Comparison of ENCODE assay signal across 8 cellular contexts in the genomic region with DNA sequence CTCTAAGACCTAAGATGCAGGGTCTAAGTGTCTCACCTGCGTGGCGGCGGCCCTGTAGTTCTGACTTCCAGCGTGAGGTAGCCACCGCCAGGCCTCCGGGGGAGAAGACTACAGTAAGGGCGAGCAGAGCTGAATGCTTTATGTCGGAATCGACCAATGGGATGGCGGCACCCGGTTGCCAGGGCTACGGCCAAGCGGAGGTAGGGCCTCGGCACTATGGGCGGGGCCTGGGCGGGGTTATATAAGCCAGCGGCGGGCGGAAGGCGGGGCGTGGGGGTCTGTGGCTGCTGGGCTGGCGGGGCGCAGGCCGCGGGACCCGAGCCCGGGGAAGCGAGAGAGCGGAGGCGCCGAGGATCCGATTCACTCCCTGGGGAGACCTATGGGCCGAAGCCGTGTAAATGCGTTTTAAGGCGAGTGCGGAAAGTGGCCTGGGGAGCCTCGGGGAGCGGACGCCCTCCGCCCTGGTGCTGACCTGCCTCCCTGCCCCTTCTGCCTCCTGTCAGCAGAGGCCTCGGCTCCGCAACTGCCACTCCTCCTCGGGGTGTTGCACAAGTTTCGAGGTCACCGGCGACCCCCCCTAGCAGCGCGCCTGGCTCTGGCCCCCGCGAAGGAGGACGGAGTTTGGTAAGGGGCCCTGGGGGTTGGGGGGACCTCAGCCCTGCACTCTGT. TPM values are rescaled to one million over a fixed set of nuclear protein-coding genes. Genes with fewer than 3 reads are reported as not detected.
DNase-seq lines count a peak whose midpoint lies in the region; ATAC-seq and TF ChIP-seq lines count a peak whose summit lies in the region.

Gene AZIN2, plus strand, starts transcription at position 269 of the 669 bp plus-strand sequence. CDS start 1,097 bp downstream, outside the sequence.

- POLR2A ChIA-PET in IMR-90 (lab: Charles Lee; ENCODE audit: unreplicated experiment) = interaction anchor here (1.0 kb wide), 1 partner anchor 24 kb away, joined by 7 read pairs; no protein-coding TSS in a partner anchor
- POLR2A ChIA-PET in OCI-LY7 (lab: Charles Lee) = interaction anchor here (0.8 kb wide), 1 partner anchor 155 kb away, joined by 3 read pairs; no protein-coding TSS in a partner anchor

- H3K9me1 ChIP-seq in IMR-90 (ENCODE audit: insufficient read depth, low read length) = no peaks in the 10 kb centered on the region

- intact Hi-C loops in IMR-90 (cut with micrococcal nuclease) = loop anchor here (10.0 kb wide), 1 partner anchor 256 kb away; no protein-coding TSS in a partner anchor
- intact Hi-C loops in OCI-LY7 (cut with micrococcal nuclease; ENCODE audit: unreplicated experiment) = no loop called here
- intact Hi-C loops in esophagus muscularis mucosa (cut with DNase I) = loop anchor here (10.0 kb wide), 2 partner anchors 206 to 366 kb away; partner anchors contain the start of gene FNDC5

- dilution Hi-C loops in IMR-90 (cut with HindIII; ENCODE audit: low sequenced_read_pairs, unreplicated experiment) = no loop called here

- no peak within 1 kb of the TSS for H3K56ac ChIP-seq in IMR-90 (ENCODE audit: extremely low read depth, insufficient read depth, low read length)

- in situ Hi-C loops in IMR-90 (cut with MboI; ENCODE audit: low sequenced_read_pairs) = loop anchor here (25.0 kb wide), 1 partner anchor 531 kb away; no protein-coding TSS in a partner anchor

- H3K4me3 ChIP-seq in IMR-90 (ENCODE audit: insufficient read depth, low read depth, low read length) (peak within 1 kb of the TSS; percentile 89), OCI-LY7 (ENCODE audit: low read depth, low read length, poor library complexity, severe bottlenecking) (peak within 1 kb of the TSS; percentile 64), esophagus muscularis mucosa (peak within 1 kb of the TSS; percentile 70 to 86 (median 76)), muscle layer of colon (ENCODE audit: low read depth in 1 of 2, low read length in 2 of 2) (peak within 1 kb of the TSS; percentile 70 to 76)

- H2AFZ ChIP-seq in IMR-90 (replicated peaks; ENCODE audit: low read length, poor library complexity) (peak within 1 kb of the TSS; percentile 97), OCI-LY7 (ENCODE audit: low read length) (peak within 1 kb of the TSS; percentile 87)

- 0% methylated on average over 7 of the region's 52 CpGs; no CpG with 5 or more reads in 1 of the 2 experiments for WGBS in IMR-90 (ENCODE audit: extremely low coverage in 2 of 2, insufficient read length in 1 of 2), 2 experiments
- WGBS in esophagus muscularis mucosa = no CpG with 5 or more reads among the region's 52 CpGs

- TF ChIP-seq CTCF in IMR-90 (conservative IDR thresholded peaks at IDR 0.05; ENCODE audit: low read depth, low read length) (no peak), OCI-LY7 (conservative IDR thresholded peaks at IDR 0.05; ENCODE audit: low read length) (no peak), esophagus muscularis mucosa (IDR thresholded peaks at IDR 0.05) (no peak)

- H3K14ac ChIP-seq in IMR-90 (replicated peaks; ENCODE audit: low read depth, low read length) = peak within 1 kb of the TSS; percentile 98

- H3K79me2 ChIP-seq in OCI-LY7 (ENCODE audit: insufficient read depth, low read depth, low read length) = no peaks in the 10 kb centered on the region

- CTCF ChIA-PET in IMR-90 (lab: Yijun Ruan, JAX) (no interaction called here), OCI-LY7 (lab: Charles Lee; ENCODE audit: unreplicated experiment) (interaction anchor here (0.5 kb wide), 1 partner anchor 149 kb away, joined by 10 read pairs; no protein-coding TSS in a partner anchor)

- peak within 1 kb of the TSS; percentile 99 for H3K4me2 ChIP-seq in IMR-90 (ENCODE audit: low read depth, low read length)
- peak within 1 kb of the TSS; percentile 76 for H3K4me2 ChIP-seq in OCI-LY7 (ENCODE audit: low read length)

- TF ChIP-seq EP300 in esophagus muscularis mucosa (IDR thresholded peaks at IDR 0.05) = no peak

- H3K9ac ChIP-seq in IMR-90 (ENCODE audit: low read depth, low read length) (peak within 1 kb of the TSS; percentile 93), muscle layer of colon (ENCODE audit: low read length) (peak within 1 kb of the TSS; percentile 14)

- no peak for TF ChIP-seq RAD21 in IMR-90 (IDR thresholded peaks at IDR 0.05; ENCODE audit: low read length)

- no peaks in the 10 kb centered on the region; the same call in none of the 2 replicates for H3K4me1 ChIP-seq in IMR-90 (ENCODE audit: control insufficient read depth, insufficient read depth, low read length)
- peaks cover 11% of the 10 kb centered on the region for H3K4me1 ChIP-seq in OCI-LY7 (ENCODE audit: insufficient read depth, low read length, poor library complexity, severe bottlenecking)
- peaks cover 14 to 24% (median 22%) of the 10 kb centered on the region in 4 donors for H3K4me1 ChIP-seq in esophagus muscularis mucosa
- H3K4me1 ChIP-seq in muscle layer of colon (ENCODE audit: insufficient read depth, low read length) = peaks cover 16% of the 10 kb centered on the region

- H2AK9ac ChIP-seq in IMR-90 (replicated peaks; ENCODE audit: low read depth, low read length, poor library complexity) = peak within 1 kb of the TSS; percentile 84

- peak within 1 kb of the TSS; percentile 97 for H4K5ac ChIP-seq in IMR-90 (ENCODE audit: low read depth, low read length)

- H3K23ac ChIP-seq in IMR-90 (ENCODE audit: low read depth, low read length) = peak within 1 kb of the TSS; percentile 82

- no peak within 1 kb of the TSS; the same call in 2 of the 3 replicates for H2BK15ac ChIP-seq in IMR-90 (ENCODE audit: low read depth, low read length)

- DNase-seq in DMS 273 (lab: John Stamatoyannopoulos, UW; ENCODE audit: unreplicated experiment) = peak; percentile 97
- peak; percentile 92 for DNase-seq in IMR-90
- DNase-seq in OCI-LY7 (ENCODE audit: low spot score) = peak; percentile 94
- peak; percentile 97 to 98 for DNase-seq in activated T-cell treated with anti-CD3 and anti-CD28 coated beads, Interleukin-2, amount 50 U/mL, for 48 hours
- DNase-seq in esophagus muscularis mucosa (ENCODE audit: extremely low spot score) = peak; percentile 99
- DNase-seq in stimulated activated CD8-positive, alpha-beta memory T cell treated with anti-CD3 and anti-CD28 coated beads, Interleukin-4, amount 100 ng/mL, for 48 hours = peak; percentile 99

- peak within 1 kb of the TSS; percentile 58 to 93 for H4K8ac ChIP-seq in IMR-90 (ENCODE audit: low read depth in 2 of 2, low read length in 2 of 2)

- BruUV-seq in IMR-90 (replicated peaks; lab: Mats Ljungman, UMichigan) = no TSS peak
- no TSS peak for BruUV-seq in OCI-LY7 (replicated peaks; lab: Mats Ljungman, UMichigan)

- no peak within 1 kb of the TSS for H2BK20ac ChIP-seq in IMR-90 (ENCODE audit: low read depth, low read length)

- peak within 1 kb of the TSS; percentile 47; the same call in 1 of the 2 replicates for H2AK5ac ChIP-seq in IMR-90 (ENCODE audit: low read depth, low read length)

- H3K27ac ChIP-seq in IMR-90 (ENCODE audit: insufficient read depth, low read length) (peak within 1 kb of the TSS; percentile 78), OCI-LY7 (ENCODE audit: low read depth, low read length, poor library complexity, severe bottlenecking) (no peak within 1 kb of the TSS), esophagus muscularis mucosa (replicated peaks in 1 of 4) (peak within 1 kb of the TSS; percentile 23 to 57 (median 48)), muscle layer of colon (ENCODE audit: low read depth, low read length) (peak within 1 kb of the TSS; percentile 49)

- H3K27me3 ChIP-seq in IMR-90 (ENCODE audit: control insufficient read depth, insufficient read depth, low read length) (no peaks in the 10 kb centered on the region), esophagus muscularis mucosa (no peaks in the 10 kb centered on the region), muscle layer of colon (ENCODE audit: control insufficient read depth in 1 of 2, insufficient read depth in 2 of 2, low read length in 2 of 2) (no peaks in the 10 kb centered on the region)

- H4K20me1 ChIP-seq in IMR-90 (ENCODE audit: insufficient read depth, low read length) (0 out of 2 replicates have a peak, but pooled peaks cover 3% of the 10 kb centered on the region), OCI-LY7 (ENCODE audit: insufficient read depth, low read length) (no peaks in the 10 kb centered on the region)

- peak within 1 kb of the TSS; percentile 49; the same call in 1 of the 2 replicates for H2BK120ac ChIP-seq in IMR-90 (ENCODE audit: low read depth, low read length)

- TF ChIP-seq POLR2A in IMR-90 (IDR thresholded peaks at IDR 0.05; ENCODE audit: low read depth, low read length) (peak; percentile 83), esophagus muscularis mucosa (IDR thresholded peaks at IDR 0.05; ENCODE audit: low read depth) (peak; percentile 26)

- H3K9me3 ChIP-seq in IMR-90 (ENCODE audit: control insufficient read depth, insufficient read depth, low read length) = no peaks in the 10 kb centered on the region
- H3K9me3 ChIP-seq in OCI-LY7 (ENCODE audit: low read length) = no peaks in the 10 kb centered on the region
- H3K9me3 ChIP-seq in esophagus muscularis mucosa = no peaks in the 10 kb centered on the region
- no peaks in the 10 kb centered on the region for H3K9me3 ChIP-seq in muscle layer of colon (ENCODE audit: low read length)

- peak within 1 kb of the TSS; percentile 84 for H3K4ac ChIP-seq in IMR-90 (ENCODE audit: low read depth, low read length)

- H3K36me3 ChIP-seq in IMR-90 (ENCODE audit: control insufficient read depth, insufficient read depth, low read length) = no peaks in the 10 kb centered on the region
- H3K36me3 ChIP-seq in OCI-LY7 (ENCODE audit: insufficient read depth, low read length) = no peaks in the 10 kb centered on the region
- H3K36me3 ChIP-seq in esophagus muscularis mucosa = no peaks in the 10 kb centered on the region
- H3K36me3 ChIP-seq in muscle layer of colon (ENCODE audit: insufficient read depth, low read length) = no peaks in the 10 kb centered on the region

- no peaks in the 10 kb centered on the region for H3K9me2 ChIP-seq in OCI-LY7 (ENCODE audit: insufficient read depth, low read length)

- peaks cover 5 to 17% of the 10 kb centered on the region in 2 experiments; a peak in 2 of 4 replicates for H3K79me1 ChIP-seq in IMR-90 (ENCODE audit: low read depth in 1 of 2, low read length in 2 of 2)

- no peak within 1 kb of the TSS for H4K91ac ChIP-seq in IMR-90 (ENCODE audit: insufficient read depth, low read depth, low read length)

- peak within 1 kb of the TSS; percentile 90 for H3K18ac ChIP-seq in IMR-90 (ENCODE audit: low read depth, low read length)

- peak; percentile 98 for ATAC-seq in GM21529 (IDR thresholded peaks at IDR 0.05; ENCODE audit: unreplicated experiment)
- peak; percentile 97 for ATAC-seq in IMR-90 (ENCODE audit: low read depth)

- peak within 1 kb of the TSS; percentile 55 for H2BK5ac ChIP-seq in IMR-90 (ENCODE audit: low read depth, low read length, poor library complexity, severe bottlenecking)

TF ChIP-seq in IMR-90, 13 proteins besides CTCF, POLR2A, EP300 and RAD21 (continues in another document):
- TF ChIP-seq MAZ (IDR thresholded peaks at IDR 0.05; ENCODE audit: borderline replicate concordance, low read depth, low read length) = peak; percentile 47; the same call in 1 of the 2 replicates

RNA-seq across cellular contexts. Expression of gene AZIN2, which starts in this region (rescaled TPM):
- total RNA-seq in IMR-90 (2012; rRNA removed) (2.2 and 4.7 TPM in 2 replicates), OCI-LY7 (2022) (0.27 and 0.94 TPM in 2 replicates), esophagus muscularis mucosa (1 to 10 TPM; 2.5 to 6.1 (median 4.1) TPM)
- polyA plus RNA-seq in IMR-90 (2012; rRNA removed) = 8.0 and 8.9 TPM in 2 replicates
- polyA plus RNA-seq in IMR-90 (2012; cell fraction: cytosol; rRNA removed) = 7.5 and 10.8 TPM in 2 replicates
- polyA plus RNA-seq in IMR-90 (2012; cell fraction: nucleus; rRNA removed; ENCODE audit: low replicate concordance) = 26.2 and 26.3 TPM in 2 replicates
- total RNA-seq in OCI-LY7 (2014; rRNA removed; shearing (Covaris generic)) = 0.63 and 1.3 TPM in 2 replicates
